11 cellular contexts compared by ENCODE assay signal in the genomic region with DNA sequence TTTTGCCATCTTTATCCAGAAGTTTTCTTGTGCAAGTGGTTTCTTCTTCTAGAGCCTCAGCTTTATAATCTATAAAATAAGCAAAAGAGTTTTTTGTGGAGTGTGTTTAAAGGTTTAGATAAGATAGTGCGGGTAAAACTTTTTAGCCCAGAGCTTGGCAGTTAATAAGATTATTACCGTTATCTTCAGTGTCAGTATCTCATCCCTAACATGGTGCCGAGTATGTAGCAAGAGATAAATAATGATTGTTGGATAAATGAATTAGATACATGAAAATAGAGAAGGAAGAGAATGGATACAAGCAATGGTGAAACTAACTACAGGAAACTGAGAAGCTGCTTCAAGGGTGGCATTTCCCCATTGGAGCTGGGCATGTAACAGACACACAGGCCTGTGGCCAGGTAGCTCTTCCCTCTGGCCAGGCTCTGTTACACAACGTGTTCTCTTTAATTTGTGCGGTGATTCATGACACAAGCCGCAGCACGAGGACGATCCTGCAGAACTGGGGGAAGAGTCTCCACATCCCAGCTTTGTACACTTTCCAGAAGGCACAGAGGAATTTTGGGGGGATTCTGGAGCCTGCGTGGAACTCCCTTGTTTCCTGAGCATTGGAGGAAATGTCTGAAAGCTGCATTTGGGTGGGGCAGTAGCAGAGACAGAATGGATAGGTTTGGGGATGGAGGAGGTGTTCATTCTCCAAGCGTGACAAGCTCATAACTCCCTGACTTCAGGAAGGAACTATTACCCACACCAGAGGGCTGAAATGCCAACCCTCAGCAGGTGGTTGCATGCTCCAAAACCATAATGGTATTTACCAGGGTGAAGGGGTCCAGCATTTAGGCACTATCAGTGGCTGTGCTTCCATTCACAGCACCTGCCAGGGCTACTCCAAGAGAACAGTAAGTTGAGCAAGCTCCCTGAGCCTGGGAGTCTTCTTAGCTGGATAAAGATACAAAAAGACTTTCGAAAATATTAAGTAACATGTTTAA. TPM values are rescaled to one million over a fixed set of nuclear protein-coding genes. Genes with fewer than 3 reads are reported as not detected.
A peak's percentile ranks its signal among the peaks of the same experiment; 100 is the strongest.
DNase-seq lines count a peak whose midpoint lies in the region; ATAC-seq, FAIRE-seq and TF ChIP-seq lines count a peak whose summit lies in the region.
"Had no signal": no experiment of that assay in that cellular context is flagged by ENCODE, and none has a peak within 500 bp of the region (broad histone marks: within the 10 kb centered on the region; RNA-seq: fewer than 3 reads in every experiment).

No MANE protein-coding gene starts in this region.

- H3K9me3 Mint-ChIP-seq in T-cell, result peaks cover 7 to 12% (median 10%) of the 10 kb centered on the region in 3 donors

- CTCF ChIA-PET in HEK293 (lab: Yijun Ruan, JAX), result interaction anchor here (0.7 kb wide), 1 partner anchor 197 kb away, joined by 4 read pairs; no protein-coding TSS in a partner anchor
- CTCF ChIA-PET in T-cell (lab: Charles Lee), result interaction anchor here in 1 of 2 donors (0.6 to 1.2 kb wide), 3 partner anchors 25 to 249 kb away, joined by 3 to 9 read pairs (median 3); no protein-coding TSS in a partner anchor
- CTCF ChIA-PET in HEK293T (lab: Yijun Ruan, JAX), result interaction anchor here (0.5 kb wide), 2 partner anchors 95 to 249 kb away, joined by 3 read pairs; no protein-coding TSS in a partner anchor

- peak; percentile 86 to 87 for DNase-seq in AML-193 (lab: John Stamatoyannopoulos, UW)
- peak in 1 of 34 experiments; percentile 18 for DNase-seq in T-cell
- peak; percentile 30 for DNase-seq in kidney tubule cell (ENCODE audit: low spot score)
- DNase-seq in HTR-8/SVneo (ENCODE audit: insufficient read length, low spot score), result no peak
- no peak for DNase-seq in kidney glomerular epithelial cell (lab: John Stamatoyannopoulos, UW)
- DNase-seq in HEK293T (ENCODE audit: extremely low spot score), result no peak
- DNase-seq in colonic mucosa, result no peak
- DNase-seq: MG63, NCI-H69, posterior cingulate gyrus had no signal

- no peaks in the 10 kb centered on the region for H3K27me3 Mint-ChIP-seq in T-cell

- peaks cover 47 to 54% (median 51%) of the 10 kb centered on the region in 3 donors for H3K4me1 Mint-ChIP-seq in T-cell

- H3K4me1 ChIP-seq in HEK293 (ENCODE audit: control insufficient read depth, insufficient read depth, low read length) (no peaks in the 10 kb centered on the region), colonic mucosa (no peaks in the 10 kb centered on the region)

- H3K9me3 ChIP-seq in HEK293 (ENCODE audit: control insufficient read depth, insufficient read depth, low read depth, low read length) (no peaks in the 10 kb centered on the region), colonic mucosa (no peaks in the 10 kb centered on the region)
- H3K9me3 ChIP-seq: MG63 had no signal

- no peak overlapping the region for H3K27ac ChIP-seq in HEK293 (ENCODE audit: extremely low read depth, low read depth, low read length)
- no peak overlapping the region for H3K27ac ChIP-seq in colonic mucosa

- TF ChIP-seq CTCF in HEK293 (tag by site-specific recombination; IDR thresholded peaks at IDR 0.05) (no peak), colonic mucosa (IDR thresholded peaks at IDR 0.05) (no peak)

- no peak for FAIRE-seq in HTR-8/SVneo (lab: Jason Lieb, UNC)

- POLR2A ChIA-PET in HEK293 (lab: Yijun Ruan, JAX) (no interaction called here), T-cell (lab: Charles Lee) (interaction anchor here in 1 of 2 donors (0.5 kb wide), 1 partner anchor 15 kb away, joined by 3 read pairs; no protein-coding TSS in a partner anchor), HEK293T (lab: Yijun Ruan, JAX) (no interaction called here)

- H3K9ac ChIP-seq in colonic mucosa (ENCODE audit: low read depth in 2 of 2, low read length in 2 of 2), result no peak overlapping the region

- peak; percentile 58 to 93 (median 79) for ATAC-seq in T-cell (replicated peaks in 1 of 4)

- H3K4me3 Mint-ChIP-seq in T-cell, result peak overlapping the region in 1 of 3 donors; percentile 56

- peaks cover 4% of the 10 kb centered on the region for H3K36me3 Mint-ChIP-seq in T-cell

- H3K27me3 ChIP-seq in colonic mucosa, result no peaks in the 10 kb centered on the region

- H3K36me3 ChIP-seq in HEK293 (ENCODE audit: control insufficient read depth in 2 of 2, insufficient read depth in 1 of 2, low read length in 2 of 2) (no peaks in the 10 kb centered on the region), colonic mucosa (no peaks in the 10 kb centered on the region)
- H3K36me3 ChIP-seq: MG63 had no signal

- no peak overlapping the region for H3K4me3 ChIP-seq in HEK293 (ENCODE audit: low read depth, low read length)
- H3K4me3 ChIP-seq in colonic mucosa, result no peak overlapping the region
- H3K4me3 ChIP-seq: MG63 had no signal

- H3K27ac Mint-ChIP-seq in T-cell, result peak overlapping the region; percentile 77 to 84

- intact Hi-C loops in colonic mucosa (cut with DNase I), result no loop called here

TF ChIP-seq in HEK293, 187 proteins besides CTCF, POLR2A, EP300 and RAD21 (continues in another document):
- no peak for TF ChIP-seq ATF2 (tag by site-specific recombination; IDR thresholded peaks at IDR 0.05; ENCODE audit: low read depth)
- TF ChIP-seq, protein P1, sequence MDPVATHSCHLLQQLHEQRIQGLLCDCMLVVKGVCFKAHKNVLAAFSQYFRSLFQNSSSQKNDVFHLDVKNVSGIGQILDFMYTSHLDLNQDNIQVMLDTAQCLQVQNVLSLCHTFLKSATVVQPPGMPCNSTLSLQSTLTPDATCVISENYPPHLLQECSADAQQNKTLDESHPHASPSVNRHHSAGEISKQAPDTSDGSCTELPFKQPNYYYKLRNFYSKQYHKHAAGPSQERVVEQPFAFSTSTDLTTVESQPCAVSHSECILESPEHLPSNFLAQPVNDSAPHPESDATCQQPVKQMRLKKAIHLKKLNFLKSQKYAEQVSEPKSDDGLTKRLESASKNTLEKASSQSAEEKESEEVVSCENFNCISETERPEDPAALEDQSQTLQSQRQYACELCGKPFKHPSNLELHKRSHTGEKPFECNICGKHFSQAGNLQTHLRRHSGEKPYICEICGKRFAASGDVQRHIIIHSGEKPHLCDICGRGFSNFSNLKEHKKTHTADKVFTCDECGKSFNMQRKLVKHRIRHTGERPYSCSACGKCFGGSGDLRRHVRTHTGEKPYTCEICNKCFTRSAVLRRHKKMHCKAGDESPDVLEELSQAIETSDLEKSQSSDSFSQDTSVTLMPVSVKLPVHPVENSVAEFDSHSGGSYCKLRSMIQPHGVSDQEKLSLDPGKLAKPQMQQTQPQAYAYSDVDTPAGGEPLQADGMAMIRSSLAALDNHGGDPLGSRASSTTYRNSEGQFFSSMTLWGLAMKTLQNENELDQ (tag by site-specific recombination; IDR thresholded peaks at IDR 0.05; ENCODE audit: low read depth), result no peak

TF ChIP-seq in HEK293T, 16 proteins besides CTCF, POLR2A, EP300 and RAD21:
- TF ChIP-seq LEF1 (IDR thresholded peaks at IDR 0.05; ENCODE audit: borderline replicate concordance) (no peak), ZNF384 (IDR thresholded peaks at IDR 0.05) (no peak), ARNT (IDR thresholded peaks at IDR 0.05) (no peak)

RNA-seq across cellular contexts. Expression of gene ST6GAL1, which starts 14.2 kb away (rescaled TPM):
- total RNA-seq in T-cell, result 100 to 1,000 TPM; 148 to 237 (median 212) TPM
- 10 to 100 TPM; 57.2 to 81.8 TPM for total RNA-seq in colonic mucosa

Comparison
In these comparisons a context has a peak if more than half of its experiments do, and no peak if none do; other contexts are left out.
1. DNase-seq: peak in AML-193 (2 of 2) and kidney tubule cell (single experiment); none in HTR-8/SVneo (single experiment), kidney glomerular epithelial cell (single experiment), HEK293T (single experiment) and colonic mucosa (single experiment).